Comparison of ENCODE assay signal across 1 cellular context in genomic region chr19:43984687-43985000, GRCh38.
TF ChIP-seq lines count a peak whose summit lies in the region.

No MANE protein-coding gene starts in this region.

TF ChIP-seq in liver, 16 proteins besides CTCF, POLR2A, EP300 and RAD21 (continued from another document):
- TF ChIP-seq ZBTB33 (IDR thresholded peaks at IDR 0.05) (no peak), TAF1 (conservative IDR thresholded peaks at IDR 0.05) (no peak), NR2F2 (IDR thresholded peaks at IDR 0.05) (no peak), FOXA1 (IDR thresholded peaks at IDR 0.05) (no peak), MAX (IDR thresholded peaks at IDR 0.05) (no peak)
